In the genomic region with DNA sequence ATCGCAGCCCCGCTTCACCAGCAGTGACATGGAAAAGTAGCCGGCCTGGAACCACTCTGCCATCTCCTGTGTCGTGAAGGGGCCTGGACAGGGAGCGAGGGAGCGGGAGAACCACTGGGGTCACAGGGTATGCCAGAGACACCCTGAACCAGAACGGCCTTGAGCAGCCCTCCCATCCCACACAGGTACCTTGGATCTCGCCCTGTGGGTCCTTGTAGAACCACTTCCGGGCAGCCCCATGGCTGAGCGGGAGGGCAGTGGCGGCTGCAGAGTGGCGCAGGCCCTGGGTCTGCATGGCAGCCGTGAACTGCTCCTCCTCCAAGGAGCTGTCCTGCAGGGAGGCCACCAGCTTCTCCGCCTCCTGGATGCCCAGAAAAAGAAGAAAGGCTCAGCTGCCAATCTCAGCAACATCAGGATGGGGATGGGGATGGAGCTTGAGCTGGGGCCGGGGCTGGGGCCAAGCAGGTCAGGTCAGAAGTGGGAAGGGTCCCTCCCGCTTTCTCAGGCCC, we compare ENCODE assay signal across 19 cellular contexts. TPM values are rescaled to one million over a fixed set of nuclear protein-coding genes. Genes with fewer than 3 reads are reported as not detected.
A peak's percentile ranks its signal among the peaks of the same experiment; 100 is the strongest.
DNase-seq lines count a peak whose midpoint lies in the region; ATAC-seq, FAIRE-seq and TF ChIP-seq lines count a peak whose summit lies in the region.
"Had no signal": no experiment of that assay in that cellular context is flagged by ENCODE, and none has a peak within 500 bp of the region (broad histone marks: within the 10 kb centered on the region; RNA-seq: fewer than 3 reads in every experiment).

No MANE protein-coding gene starts in this region.

- no peaks in the 10 kb centered on the region for H3K27me3 ChIP-seq in hepatocyte
- H3K27me3 ChIP-seq: BLaER1 had no signal

- peaks cover under 1% of the 10 kb centered on the region for H3K4me1 ChIP-seq in hepatocyte (ENCODE audit: insufficient read depth)

- peak; percentile 54 for DNase-seq in activated CD8-positive, alpha-beta memory T cell treated with anti-CD3 and anti-CD28 coated beads for 24 hours
- DNase-seq in activated CD8-positive, alpha-beta memory T cell treated with anti-CD3 and anti-CD28 coated beads, Interleukin-2, amount 10 ng/mL, durations not matched to agents 7 days and 5 days, result no peak
- peak; percentile 2 for DNase-seq in GM19239 (ENCODE audit: insufficient read length, low spot score)
- DNase-seq in hepatocyte (ENCODE audit: low spot score), result peak; percentile 5
- DNase-seq in NCI-H1048 (lab: John Stamatoyannopoulos, UW), result no peak
- DNase-seq: CD8-positive, alpha-beta T cell; DMS79; KBM-7; MV-4-11; NCI-H1436; NCI-H2029; NCI-H2171; NCI-H446 treated with DMSO at 0.1 percent for 48 hours; OCI-M1 had no signal

- no peak overlapping the region for H3K4me3 ChIP-seq in hepatocyte
- H3K4me3 ChIP-seq: BLaER1 had no signal

- H3K27ac Mint-ChIP-seq in activated CD8-positive, alpha-beta memory T cell treated with anti-CD3 and anti-CD28 coated beads, Interleukin-2, amount 10 ng/mL, durations not matched to agents 7 days and 5 days, result no peak overlapping the region
- H3K27ac Mint-ChIP-seq: CD8-positive, alpha-beta T cell had no signal

- no peak for ATAC-seq in activated CD8-positive, alpha-beta memory T cell treated with anti-CD3 and anti-CD28 coated beads, Interleukin-2, amount 10 ng/mL, durations not matched to agents 7 days and 5 days
- no peak for ATAC-seq in GM18867 (IDR thresholded peaks at IDR 0.05; ENCODE audit: unreplicated experiment)
- ATAC-seq: CD8-positive, alpha-beta T cell had no signal

- peaks cover 25% of the 10 kb centered on the region for H3K79me2 ChIP-seq in hepatocyte

- no peak for FAIRE-seq in GM19239 (lab: Jason Lieb, UNC)

- WGBS in hepatocyte (ENCODE audit: low lambda C conversion rate, missing lambda C conversion rate), result 96% methylated on average over 14 of the region's 16 CpGs

- no peaks in the 10 kb centered on the region for H3K27me3 Mint-ChIP-seq in activated CD8-positive, alpha-beta memory T cell treated with anti-CD3 and anti-CD28 coated beads, Interleukin-2, amount 10 ng/mL, durations not matched to agents 7 days and 5 days

- H2AFZ ChIP-seq in hepatocyte, result no peak overlapping the region

- H3K9me2 ChIP-seq in hepatocyte (replicated peaks; ENCODE audit: insufficient read depth), result no peaks in the 10 kb centered on the region

- CTCF ChIA-PET in activated CD8-positive, alpha-beta memory T cell treated with anti-CD3 and anti-CD28 coated beads, Interleukin-2, amount 10 ng/mL, durations not matched to agents 7 days and 5 days (lab: Charles Lee), result interaction anchor here (1.0 to 11.5 kb wide), 4 partner anchors 7 to 21 kb away, joined by 3 to 91 read pairs (median 5); partner anchors contain the start of genes GIGYF1 and POP7

- H3K4me1 Mint-ChIP-seq in activated CD8-positive, alpha-beta memory T cell treated with anti-CD3 and anti-CD28 coated beads, Interleukin-2, amount 10 ng/mL, durations not matched to agents 7 days and 5 days, result peaks cover 7% of the 10 kb centered on the region

- peaks cover 34% of the 10 kb centered on the region for H4K20me1 ChIP-seq in hepatocyte (ENCODE audit: insufficient read depth, poor library complexity, severe bottlenecking)

- no peaks in the 10 kb centered on the region for H3K9me3 Mint-ChIP-seq in activated CD8-positive, alpha-beta memory T cell treated with anti-CD3 and anti-CD28 coated beads, Interleukin-2, amount 10 ng/mL, durations not matched to agents 7 days and 5 days (ENCODE audit: low read depth)
- H3K9me3 Mint-ChIP-seq: CD8-positive, alpha-beta T cell had no signal

- H3K36me3 ChIP-seq in hepatocyte (replicated peaks; ENCODE audit: insufficient read depth, low read depth), result no peaks in the 10 kb centered on the region

- no peak overlapping the region for H3K27ac ChIP-seq in hepatocyte
- H3K27ac ChIP-seq: 22Rv1, BLaER1 had no signal

- H3K4me3 Mint-ChIP-seq in activated CD8-positive, alpha-beta memory T cell treated with anti-CD3 and anti-CD28 coated beads, Interleukin-2, amount 10 ng/mL, durations not matched to agents 7 days and 5 days, result no peak overlapping the region
- H3K4me3 Mint-ChIP-seq: CD8-positive, alpha-beta T cell had no signal

- no peak for TF ChIP-seq CTCF in hepatocyte (IDR thresholded peaks at IDR 0.05; ENCODE audit: poor library complexity)

- no peaks in the 10 kb centered on the region for H3K9me3 ChIP-seq in hepatocyte (ENCODE audit: low read depth)
- H3K9me3 ChIP-seq: BLaER1 had no signal

- no peak overlapping the region for H3K4me2 ChIP-seq in hepatocyte
- H3K4me2 ChIP-seq: BLaER1 had no signal

- peaks cover 7% of the 10 kb centered on the region for H3K36me3 Mint-ChIP-seq in activated CD8-positive, alpha-beta memory T cell treated with anti-CD3 and anti-CD28 coated beads, Interleukin-2, amount 10 ng/mL, durations not matched to agents 7 days and 5 days

RNA-seq across cellular contexts. Expression of gene GIGYF1, which starts 9.5 kb away (rescaled TPM):
- 10 to 100 TPM; 47.1 to 53.4 TPM for total RNA-seq in activated CD8-positive, alpha-beta memory T cell treated with anti-CD3 and anti-CD28 coated beads, Interleukin-2, amount 10 ng/mL, durations not matched to agents 7 days and 5 days
- total RNA-seq in hepatocyte, result 14.2 and 17.6 TPM in 2 replicates
- polyA plus RNA-seq in hepatocyte, result 13.2 and 16.8 TPM in 2 replicates

RNA-seq across cellular contexts. Expression of gene GNB2, which starts 11.0 kb away (rescaled TPM):
- 100 to 1,000 TPM; 243 to 271 TPM for total RNA-seq in activated CD8-positive, alpha-beta memory T cell treated with anti-CD3 and anti-CD28 coated beads, Interleukin-2, amount 10 ng/mL, durations not matched to agents 7 days and 5 days
- 99.6 and 111 TPM in 2 replicates for total RNA-seq in hepatocyte
- polyA plus RNA-seq in hepatocyte, result 204 and 222 TPM in 2 replicates

RNA-seq across cellular contexts. Expression of gene POP7, which starts 21.3 kb away (rescaled TPM):
- total RNA-seq in activated CD8-positive, alpha-beta memory T cell treated with anti-CD3 and anti-CD28 coated beads, Interleukin-2, amount 10 ng/mL, durations not matched to agents 7 days and 5 days, result 10 to 100 TPM; 43.6 to 53.4 TPM
- total RNA-seq in hepatocyte, result 30.1 and 39.2 TPM in 2 replicates
- polyA plus RNA-seq in hepatocyte, result 48.7 and 59.2 TPM in 2 replicates

RNA-seq across cellular contexts. Expression of gene ACTL6B, which starts 28.3 kb away (rescaled TPM):
- total RNA-seq in activated CD8-positive, alpha-beta memory T cell treated with anti-CD3 and anti-CD28 coated beads, Interleukin-2, amount 10 ng/mL, durations not matched to agents 7 days and 5 days, result not detected
- total RNA-seq in hepatocyte, result not detected in 2 replicates
- not detected in 2 replicates for polyA plus RNA-seq in hepatocyte
- total RNA-seq: CD8-positive, alpha-beta T cell; H4; RPMI7951 had no signal

RNA-seq across cellular contexts. Expression of gene EPO, which starts 35.7 kb away (rescaled TPM):
- total RNA-seq in activated CD8-positive, alpha-beta memory T cell treated with anti-CD3 and anti-CD28 coated beads, Interleukin-2, amount 10 ng/mL, durations not matched to agents 7 days and 5 days, result not detected
- total RNA-seq in hepatocyte, result 0.16 and 1.3 TPM in 2 replicates
- 0.11 TPM in 1 of 2 replicates, not detected in the other for polyA plus RNA-seq in hepatocyte
- total RNA-seq: CD8-positive, alpha-beta T cell; H4; RPMI7951 had no signal

Comparison
In these comparisons a context has a peak if more than half of its experiments do, and no peak if none do; other contexts are left out.
1. DNase-seq: peak in activated CD8-positive, alpha-beta memory T cell treated with anti-CD3 and anti-CD28 coated beads for 24 hours (single experiment), GM19239 (single experiment) and hepatocyte (single experiment); none in activated CD8-positive, alpha-beta memory T cell treated with anti-CD3 and anti-CD28 coated beads, Interleukin-2, amount 10 ng/mL, durations not matched to agents 7 days and 5 days (single experiment) and NCI-H1048 (single experiment).